28 cellular contexts compared by ENCODE assay signal in genomic region chr10:133471300-133472109, GRCh38. TPM values are rescaled to one million over a fixed set of nuclear protein-coding genes. Genes with fewer than 3 reads are reported as not detected.
"Had no signal": no experiment of that assay in that cellular context is flagged by ENCODE, and none has a peak within 500 bp of the region (broad histone marks: within the 10 kb centered on the region; RNA-seq: fewer than 3 reads in every experiment).

No MANE protein-coding gene starts in this region.

- H3K9me3 Mint-ChIP-seq: effector memory CD8-positive, alpha-beta T cell; stimulated activated naive CD8-positive, alpha-beta T cell treated with anti-CD3 and anti-CD28 coated beads, Interleukin-15, Interleukin-2, amounts not matched to agents 100 ng/mL and 50 ng/mL, for 24 hours had no signal

- H3K36me3 Mint-ChIP-seq: neural progenitor cell had no signal

- H3K36me3 ChIP-seq: gastrocnemius medialis, neural progenitor cell, pancreas, upper lobe of left lung, uterus had no signal

- H3K4me1 Mint-ChIP-seq: nephron, neural progenitor cell had no signal

- ATAC-seq: effector memory CD8-positive, alpha-beta T cell; gastrocnemius medialis; left lobe of liver; naive thymus-derived CD4-positive, alpha-beta T cell; pancreas; sciatic nerve; stimulated activated memory B cell treated with anti-CD40 and anti-IgM and Interleukin-4, amounts not matched to agents 10 μg/mL and 1 μg/mL and 100 μg/mL, for 72 hours had no signal

- H2AFZ ChIP-seq: neural progenitor cell had no signal

- H3K9me3 ChIP-seq: gastrocnemius medialis, pancreas, thoracic aorta, upper lobe of left lung had no signal

- H3K4me2 ChIP-seq: neural progenitor cell, smooth muscle cell had no signal

- DNase-seq: cerebellar nuclear complex; cortex of kidney; effector memory CD8-positive, alpha-beta T cell; erythroblast; gastrocnemius medialis; kidney; mesendoderm; midbrain; naive thymus-derived CD4-positive, alpha-beta T cell; nucleus accumbens; pancreas; stimulated activated CD4-positive, alpha-beta T cell treated with anti-CD3 and anti-CD28 coated beads, Interleukin-12 subunit alpha, Interleukin-12 subunit beta, amount 100 ng/mL, for 4 hours; stimulated activated CD4-positive, alpha-beta T cell treated with anti-CD3 and anti-CD28 coated beads, Interleukin-1b, Interleukin-23, amount 100 ng/mL, for 48 hours; stimulated activated CD4-positive, alpha-beta T cell treated with anti-CD3 and anti-CD28 coated beads, Interleukin-4, amount 100 ng/mL, for 1 hour; uterus had no signal

- H3K9ac ChIP-seq: neural progenitor cell had no signal

- H3K27me3 ChIP-seq: gastrocnemius medialis, neural progenitor cell, pancreas, tibial nerve, upper lobe of left lung, uterus had no signal

- H3K4me3 ChIP-seq: gastrocnemius medialis, neural progenitor cell, pancreas, smooth muscle cell, thoracic aorta, tibial nerve, upper lobe of left lung, uterus had no signal

- H3K27me3 Mint-ChIP-seq: effector memory CD8-positive, alpha-beta T cell; stimulated activated memory B cell treated with anti-CD40 and anti-IgM and Interleukin-4, amounts not matched to agents 10 μg/mL and 1 μg/mL and 100 μg/mL, for 72 hours; stimulated activated naive CD8-positive, alpha-beta T cell treated with anti-CD3 and anti-CD28 coated beads, Interleukin-15, Interleukin-2, amounts not matched to agents 100 ng/mL and 50 ng/mL, for 24 hours had no signal

- H3K4me3 Mint-ChIP-seq: naive thymus-derived CD4-positive, alpha-beta T cell; nephron; neural progenitor cell; stimulated activated memory B cell treated with anti-CD40 and anti-IgM and Interleukin-4, amounts not matched to agents 10 μg/mL and 1 μg/mL and 100 μg/mL, for 72 hours; stimulated activated naive CD8-positive, alpha-beta T cell treated with anti-CD3 and anti-CD28 coated beads, Interleukin-15, Interleukin-2, amounts not matched to agents 100 ng/mL and 50 ng/mL, for 24 hours had no signal

- H3K27ac ChIP-seq: gastrocnemius medialis, neural progenitor cell, pancreas, thoracic aorta, tibial nerve, upper lobe of left lung, uterus had no signal

- H3K27ac Mint-ChIP-seq: naive thymus-derived CD4-positive, alpha-beta T cell; nephron; neural progenitor cell; stimulated activated memory B cell treated with anti-CD40 and anti-IgM and Interleukin-4, amounts not matched to agents 10 μg/mL and 1 μg/mL and 100 μg/mL, for 72 hours; stimulated activated naive CD8-positive, alpha-beta T cell treated with anti-CD3 and anti-CD28 coated beads, Interleukin-15, Interleukin-2, amounts not matched to agents 100 ng/mL and 50 ng/mL, for 24 hours had no signal

- H3K4me1 ChIP-seq: gastrocnemius medialis, neural progenitor cell, pancreas, tibial nerve, upper lobe of left lung, uterus had no signal

RNA-seq across cellular contexts. Expression of gene SPRN, which starts 47.1 kb away (rescaled TPM):
- total RNA-seq: dermis microvascular lymphatic vessel endothelial cell; gastrocnemius medialis; kidney; mucosa of gallbladder; naive thymus-derived CD4-positive, alpha-beta T cell; thoracic aorta; tibial nerve had no signal

RNA-seq across cellular contexts. Expression of gene CYP2E1, which starts 55.7 kb away (rescaled TPM):
- total RNA-seq: dermis microvascular lymphatic vessel endothelial cell, lung microvascular endothelial cell had no signal
- polyA plus RNA-seq: naive thymus-derived CD4-positive, alpha-beta T cell had no signal
